In the genomic region with DNA sequence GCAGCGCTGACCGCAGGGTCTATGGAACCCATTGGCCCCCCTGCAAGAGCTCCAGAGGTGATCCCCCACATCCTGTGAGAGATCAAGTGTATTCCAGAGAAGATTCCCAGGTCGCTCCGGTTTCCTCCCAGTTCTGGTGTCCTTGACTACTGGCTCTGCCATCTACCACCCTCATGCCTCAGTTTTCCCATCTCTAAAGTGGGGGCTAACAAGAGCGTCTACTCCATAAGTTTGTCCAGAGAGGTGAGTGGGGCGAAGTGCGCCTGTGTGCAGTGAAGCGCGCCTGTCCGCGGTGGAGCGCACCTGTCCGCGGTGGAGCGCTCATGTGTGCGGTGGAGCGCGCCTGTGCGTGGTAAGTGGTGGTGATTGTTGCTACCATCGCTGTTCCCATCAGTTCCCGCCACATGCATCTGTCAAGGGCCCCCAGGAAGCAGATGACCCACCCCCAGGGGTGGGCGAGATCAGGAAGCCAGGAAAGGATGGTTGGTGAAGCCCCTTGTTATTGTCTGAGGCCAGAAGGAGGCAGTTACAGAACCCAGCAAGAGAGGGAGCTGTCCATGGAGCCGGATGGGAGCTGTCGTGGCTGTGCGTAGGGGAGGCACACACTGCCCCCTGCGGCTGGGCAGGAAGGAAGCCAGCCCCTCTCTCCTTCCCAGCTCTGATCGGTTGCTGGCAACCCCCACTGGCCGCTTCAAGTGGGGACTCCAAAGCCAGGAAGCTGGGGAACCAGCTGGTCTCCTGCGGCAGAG, we compare ENCODE assay signal across 13 cellular contexts.
DNase-seq lines count a peak whose midpoint lies in the region; ATAC-seq and TF ChIP-seq lines count a peak whose summit lies in the region.
"Had no signal": no experiment of that assay in that cellular context is flagged by ENCODE, and none has a peak within 500 bp of the region (broad histone marks: within the 10 kb centered on the region; RNA-seq: fewer than 3 reads in every experiment).

No MANE protein-coding gene starts in this region.

- TF ChIP-seq POLR2A in NB4 (IDR thresholded peaks at IDR 0.05; ENCODE audit: extremely low read depth, insufficient read length), result no peak

- ATAC-seq in GM19463 (IDR thresholded peaks at IDR 0.05; ENCODE audit: unreplicated experiment) (no peak), HG02678 (IDR thresholded peaks at IDR 0.05; ENCODE audit: unreplicated experiment) (no peak)

- no peak overlapping the region for H3K4me3 ChIP-seq in NB4 (ENCODE audit: low read depth, low read length)
- no peak overlapping the region for H3K4me3 ChIP-seq in neuronal stem cell (ENCODE audit: low read length in 2 of 2)

- no peak overlapping the region for H2AFZ ChIP-seq in neuronal stem cell (ENCODE audit: low read length)

- peak overlapping the region; percentile 54 for H3K4ac ChIP-seq in neuronal stem cell (ENCODE audit: low read length)

- no peaks in the 10 kb centered on the region for H3K79me1 ChIP-seq in neuronal stem cell (ENCODE audit: low read depth, low read length)

- in situ Hi-C loops in Caki2 (cut with HindIII; ENCODE audit: low pct_unique_long_range_greater_than_20kb, low sequenced_read_pairs), result no loop called here

- peak overlapping the region; percentile 63 for H2BK12ac ChIP-seq in neuronal stem cell (ENCODE audit: low read length)

- DNase-seq in Caki2 (ENCODE audit: low read depth), result peak; percentile 28
- DNase-seq in NB4 (ENCODE audit: low read depth), result peak; percentile 50
- DNase-seq in cerebellar cortex (ENCODE audit: low spot score), result peak; percentile 14
- no peak for DNase-seq in neuronal stem cell (ENCODE audit: low spot score)
- DNase-seq in activated gamma-delta T cell (lab: John Stamatoyannopoulos, UW), result no peak
- DNase-seq: activated CD8-positive, alpha-beta memory T cell treated with anti-CD3 and anti-CD28 coated beads, Interleukin-2, amount 50 U/mL, for 4 hours; amniotic stem cell; HCEC 1CT; MV-4-11; stimulated activated CD4-positive, alpha-beta T cell treated with anti-CD3 and anti-CD28 coated beads, Interleukin-4, amount 100 ng/mL, for 24 hours; T-helper 9 cell had no signal

- H4K8ac ChIP-seq in neuronal stem cell (ENCODE audit: low read depth, low read length), result no peak overlapping the region

- peak overlapping the region; percentile 26 for H3K14ac ChIP-seq in neuronal stem cell (ENCODE audit: low read length)

- peak overlapping the region; percentile 12 for H3K9ac ChIP-seq in neuronal stem cell (ENCODE audit: low read depth, low read length, poor library complexity)

- H2BK5ac ChIP-seq in neuronal stem cell (ENCODE audit: low read length), result no peak overlapping the region

- H3K18ac ChIP-seq in neuronal stem cell (ENCODE audit: low read length), result peak overlapping the region; percentile 81

- H2BK15ac ChIP-seq in neuronal stem cell (ENCODE audit: low read length), result peak overlapping the region; percentile 82

- H4K91ac ChIP-seq in neuronal stem cell (ENCODE audit: low read depth, low read length, poor library complexity), result peak overlapping the region; percentile 28

- peaks cover 8 to 12% of the 10 kb centered on the region in 2 donors for H3K4me1 ChIP-seq in neuronal stem cell (ENCODE audit: control insufficient read depth in 2 of 2, insufficient read depth in 1 of 2, low read depth in 1 of 2, low read length in 2 of 2)

- no peak overlapping the region for H3K23ac ChIP-seq in neuronal stem cell (ENCODE audit: low read depth, low read length, poor library complexity)

- no CpG with 5 or more reads among the region's 29 CpGs for WGBS in neuronal stem cell (ENCODE audit: extremely low coverage in 2 of 2, insufficient read length in 2 of 2, insufficient replicate concordance in 1 of 2), 2 donors

- H2BK120ac ChIP-seq in neuronal stem cell (ENCODE audit: low read depth, low read length), result peak overlapping the region; percentile 42

- TF ChIP-seq CTCF in NB4 (IDR thresholded peaks at IDR 0.05; ENCODE audit: low read depth, low read length), result peak; percentile 39

- H2AK5ac ChIP-seq in neuronal stem cell (ENCODE audit: low read depth, low read length), result peak overlapping the region; percentile 88

- no peak overlapping the region for H3K4me2 ChIP-seq in neuronal stem cell (ENCODE audit: insufficient read depth, low read length, poor library complexity, severe bottlenecking)

- no peaks in the 10 kb centered on the region for H3K36me3 ChIP-seq in neuronal stem cell (replicated peaks in 1 of 2; ENCODE audit: control insufficient read depth in 2 of 2, insufficient read depth in 2 of 2, low read length in 2 of 2)

- H3K27me3 ChIP-seq in neuronal stem cell (ENCODE audit: control insufficient read depth in 3 of 3, insufficient read depth in 3 of 3, low read depth in 1 of 3, low read length in 3 of 3), result peaks cover 0 to 39% (median 11%) of the 10 kb centered on the region in 3 experiments

- H3K27ac ChIP-seq in neuronal stem cell (replicated peaks; ENCODE audit: low read length), result no peak overlapping the region

- H3K9me3 ChIP-seq in neuronal stem cell (replicated peaks in 1 of 2; ENCODE audit: control insufficient read depth in 2 of 2, insufficient read depth in 1 of 2, low read depth in 1 of 2, low read length in 2 of 2), result no peaks in the 10 kb centered on the region

Comparison
In these comparisons a context has a peak if more than half of its experiments do, and no peak if none do; other contexts are left out.
1. DNase-seq: peak in Caki2 (single experiment), NB4 (single experiment) and cerebellar cortex (single experiment); none in neuronal stem cell (single experiment) and activated gamma-delta T cell (single experiment).